Comparison of ENCODE assay signal across 24 cellular contexts in genomic region chr10:107437921-107438320, GRCh38.
"Had no signal": no experiment of that assay in that cellular context is flagged by ENCODE, and none has a peak within 500 bp of the region (broad histone marks: within the 10 kb centered on the region; RNA-seq: fewer than 3 reads in every experiment).

No MANE protein-coding gene starts in this region.

- DNase-seq: activated B cell treated with CpG ODN at 0.5 μM for 24 hours; activated CD4-positive, alpha-beta T cell treated with anti-CD3 and anti-CD28 coated beads, Interleukin-2, amount 50 U/mL, for 1 hour; activated CD8-positive, alpha-beta memory T cell treated with anti-CD3 and anti-CD28 coated beads, Interleukin-2, amount 10 ng/mL, durations not matched to agents 7 days and 5 days; activated CD8-positive, alpha-beta T cell treated with anti-CD3 and anti-CD28 coated beads, Interleukin-2, amount 10 ng/mL, durations not matched to agents 7 days and 5 days; activated naive CD8-positive, alpha-beta T cell treated with anti-CD3 and anti-CD28 coated beads, Interleukin-2, amount 50 U/mL, for 24 hours; activated T-cell treated with anti-CD3 and anti-CD28 coated beads, Interleukin-2, amount 50 U/mL, for 48 hours; central memory CD4-positive, alpha-beta T cell; endodermal cell; foreskin melanocyte; heart right ventricle; left cardiac atrium; left ventricle myocardium superior; naive thymus-derived CD8-positive, alpha-beta T cell; right cardiac atrium; stimulated activated CD4-positive, alpha-beta T cell treated with anti-CD3 and anti-CD28 coated beads, Interleukin-12 subunit alpha, Interleukin-12 subunit beta, amount 100 ng/mL, for 4 hours; stimulated activated CD4-positive, alpha-beta T cell treated with anti-CD3 and anti-CD28 coated beads, Interleukin-4, amount 100 ng/mL, for 1 hour; T-helper 2 cell had no signal

- H3K27me3 Mint-ChIP-seq: activated B cell treated with CpG ODN at 0.5 μM for 24 hours; activated CD8-positive, alpha-beta memory T cell treated with anti-CD3 and anti-CD28 coated beads, Interleukin-2, amount 10 ng/mL, durations not matched to agents 7 days and 5 days; activated naive CD4-positive, alpha-beta T cell treated with anti-CD3 and anti-CD28 coated beads, Interleukin-2, amount 50 U/mL, for 24 hours; activated naive CD8-positive, alpha-beta T cell treated with anti-CD3 and anti-CD28 coated beads, Interleukin-2, amount 50 U/mL, for 24 hours; naive thymus-derived CD8-positive, alpha-beta T cell; stimulated activated naive CD8-positive, alpha-beta T cell treated with anti-CD3 and anti-CD28 coated beads, Interleukin-15, Interleukin-2, amounts not matched to agents 100 ng/mL and 50 ng/mL, for 24 hours had no signal

- H3K4me1 Mint-ChIP-seq: activated CD8-positive, alpha-beta memory T cell treated with anti-CD3 and anti-CD28 coated beads, Interleukin-2, amount 10 ng/mL, durations not matched to agents 7 days and 5 days; activated naive CD4-positive, alpha-beta T cell treated with anti-CD3 and anti-CD28 coated beads, Interleukin-2, amount 50 U/mL, for 24 hours; activated naive CD8-positive, alpha-beta T cell treated with anti-CD3 and anti-CD28 coated beads, Interleukin-2, amount 50 U/mL, for 24 hours; endodermal cell; mesothelial cell of epicardium; naive thymus-derived CD8-positive, alpha-beta T cell had no signal

- H3K4me1 ChIP-seq: breast epithelium, heart right ventricle had no signal

- H3K9me3 ChIP-seq: breast epithelium, heart right ventricle had no signal

- H3K9me3 Mint-ChIP-seq: activated B cell treated with CpG ODN at 0.5 μM for 24 hours; activated naive CD4-positive, alpha-beta T cell treated with anti-CD3 and anti-CD28 coated beads, Interleukin-2, amount 50 U/mL, for 24 hours; endodermal cell had no signal

- H3K4me3 ChIP-seq: breast epithelium, heart right ventricle had no signal

- H3K27ac Mint-ChIP-seq: activated B cell treated with CpG ODN at 0.5 μM for 24 hours; activated CD8-positive, alpha-beta memory T cell treated with anti-CD3 and anti-CD28 coated beads, Interleukin-2, amount 10 ng/mL, durations not matched to agents 7 days and 5 days; activated CD8-positive, alpha-beta T cell treated with anti-CD3 and anti-CD28 coated beads, Interleukin-2, amount 10 ng/mL, durations not matched to agents 7 days and 5 days; activated naive CD4-positive, alpha-beta T cell treated with anti-CD3 and anti-CD28 coated beads, Interleukin-2, amount 50 U/mL, for 24 hours; activated naive CD8-positive, alpha-beta T cell treated with anti-CD3 and anti-CD28 coated beads, Interleukin-2, amount 50 U/mL, for 24 hours; activated T-helper 2 cell treated with anti-CD3 and anti-CD28 coated beads, Interferon-gamma antibody, Interleukin-2, Interleukin-4, amounts not matched to agents 10 μg/mL and 5 μg/mL and 100 μg/mL, durations not matched to agents 14 hours and 24 hours and 36 hours; endodermal cell; mesothelial cell of epicardium; naive thymus-derived CD8-positive, alpha-beta T cell; stimulated activated naive CD8-positive, alpha-beta T cell treated with anti-CD3 and anti-CD28 coated beads, Interleukin-15, Interleukin-2, amounts not matched to agents 100 ng/mL and 50 ng/mL, for 24 hours had no signal

- H3K36me3 ChIP-seq: breast epithelium, heart right ventricle had no signal

- H3K4me3 Mint-ChIP-seq: activated B cell treated with CpG ODN at 0.5 μM for 24 hours; activated CD8-positive, alpha-beta memory T cell treated with anti-CD3 and anti-CD28 coated beads, Interleukin-2, amount 10 ng/mL, durations not matched to agents 7 days and 5 days; activated CD8-positive, alpha-beta T cell treated with anti-CD3 and anti-CD28 coated beads, Interleukin-2, amount 10 ng/mL, durations not matched to agents 7 days and 5 days; activated naive CD4-positive, alpha-beta T cell treated with anti-CD3 and anti-CD28 coated beads, Interleukin-2, amount 50 U/mL, for 24 hours; activated naive CD8-positive, alpha-beta T cell treated with anti-CD3 and anti-CD28 coated beads, Interleukin-2, amount 50 U/mL, for 24 hours; endodermal cell; mesothelial cell of epicardium; naive thymus-derived CD8-positive, alpha-beta T cell; neural crest cell; stimulated activated naive CD8-positive, alpha-beta T cell treated with anti-CD3 and anti-CD28 coated beads, Interleukin-15, Interleukin-2, amounts not matched to agents 100 ng/mL and 50 ng/mL, for 24 hours had no signal

- H3K27ac ChIP-seq: breast epithelium, heart right ventricle had no signal

- ATAC-seq: activated CD8-positive, alpha-beta memory T cell treated with anti-CD3 and anti-CD28 coated beads, Interleukin-2, amount 10 ng/mL, durations not matched to agents 7 days and 5 days; activated CD8-positive, alpha-beta T cell treated with anti-CD3 and anti-CD28 coated beads, Interleukin-2, amount 10 ng/mL, durations not matched to agents 7 days and 5 days; activated naive CD8-positive, alpha-beta T cell treated with anti-CD3 and anti-CD28 coated beads, Interleukin-2, amount 50 U/mL, for 24 hours; esophagus mucosa; heart right ventricle; left cardiac atrium; left ventricle myocardium superior; naive thymus-derived CD8-positive, alpha-beta T cell; right cardiac atrium had no signal

- H3K27me3 ChIP-seq: breast epithelium, heart right ventricle had no signal
